In genomic region chr2:16664809-16665745, GRCh38 we compare ENCODE assay signal across 8 cellular contexts. TPM values are rescaled to one million over a fixed set of nuclear protein-coding genes. Genes with fewer than 3 reads are reported as not detected.
A peak's percentile ranks its signal among the peaks of the same experiment; 100 is the strongest.
DNase-seq lines count a peak whose midpoint lies in the region; ATAC-seq and TF ChIP-seq lines count a peak whose summit lies in the region.

No MANE protein-coding gene starts in this region.

- DNase-seq in choroid plexus epithelial cell (ENCODE audit: low read depth) = no peak
- DNase-seq in naive B cell = no peak
- no peak for DNase-seq in SW 1271 (lab: John Stamatoyannopoulos, UW)
- no peak for DNase-seq in NCI-H146 treated with DMSO at 0.1 percent for 48 hours (lab: John Stamatoyannopoulos, UW; ENCODE audit: unreplicated experiment)
- DNase-seq in GM03348 (ENCODE audit: low spot score) = no peak
- DNase-seq in NCI-H146 (lab: John Stamatoyannopoulos, UW) = no peak

- peak overlapping the region; percentile 88 to 98 (median 95) for H3K4me3 Mint-ChIP-seq in naive B cell

- no peaks in the 10 kb centered on the region for H3K36me3 Mint-ChIP-seq in naive B cell

- H3K27me3 Mint-ChIP-seq in naive B cell = no peaks in the 10 kb centered on the region

- ATAC-seq in GM19035 (IDR thresholded peaks at IDR 0.05; ENCODE audit: unreplicated experiment) = peak; percentile 15
- peak; percentile 23 for ATAC-seq in HG03571 (IDR thresholded peaks at IDR 0.05; ENCODE audit: unreplicated experiment)
- peak; percentile 2 for ATAC-seq in naive B cell (ENCODE audit: low read depth in 2 of 2)

- peak overlapping the region; percentile 91 to 98 (median 96) for H3K27ac Mint-ChIP-seq in naive B cell

- TF ChIP-seq CTCF in choroid plexus epithelial cell (conservative IDR thresholded peaks at IDR 0.05; ENCODE audit: low read depth, low read length) = no peak

- peak overlapping the region; percentile 71 for H3K4me3 ChIP-seq in choroid plexus epithelial cell (ENCODE audit: low read depth, low read length)

- peaks cover 57 to 64% (median 58%) of the 10 kb centered on the region in 3 donors for H3K4me1 Mint-ChIP-seq in naive B cell

- H3K9me3 Mint-ChIP-seq in naive B cell = no peaks in the 10 kb centered on the region

RNA-seq across cellular contexts. Expression of gene CYRIA, which starts 0.6 kb away (rescaled TPM):
- polyA plus RNA-seq in naive B cell (ENCODE audit: low read depth in 6 of 6) = 10 to 100 TPM; 14.7 to 24.5 (median 17.6) TPM
